In genomic region chr20:3888622-3889488, GRCh38 we compare ENCODE assay signal across 8 cellular contexts. TPM values are rescaled to one million over a fixed set of nuclear protein-coding genes. Genes with fewer than 3 reads are reported as not detected.
DNase-seq lines count a peak whose midpoint lies in the region; ATAC-seq and TF ChIP-seq lines count a peak whose summit lies in the region.

PANK2 (plus strand) TSS chr20:3889387.

- H3K27me3 Mint-ChIP-seq in endothelial cell (ENCODE audit: unreplicated experiment), result peaks cover 22% of the 10 kb centered on the region

- DNase-seq in DMS153 (lab: John Stamatoyannopoulos, UW), result peak; percentile 97
- DNase-seq in IMR-90, result peak; percentile 98
- DNase-seq in OCI-LY7 (ENCODE audit: low spot score), result peak; percentile 98
- peak; percentile 94 for DNase-seq in activated T-cell treated with anti-CD3 and anti-CD28 coated beads for 1 hour (ENCODE audit: low read depth)
- peak; percentile 95 for DNase-seq in endothelial cell (ENCODE audit: low spot score)
- DNase-seq in midbrain (lab: John Stamatoyannopoulos, UW), result peak; percentile 99
- DNase-seq in stimulated activated CD8-positive, alpha-beta memory T cell treated with anti-CD3 and anti-CD28 coated beads, Interleukin-2, amount 100 ng/mL, for 1 hour (ENCODE audit: low read depth in 2 of 2), result peak; percentile 93 to 95

- peak within 1 kb of the TSS; percentile 86 for H2BK120ac ChIP-seq in IMR-90 (ENCODE audit: low read depth, low read length)

- H2BK15ac ChIP-seq in IMR-90 (ENCODE audit: low read depth, low read length), result peak within 1 kb of the TSS; percentile 41; the same call in 2 of the 3 replicates

- peak; percentile 93 for TF ChIP-seq POLR2A in IMR-90 (IDR thresholded peaks at IDR 0.05; ENCODE audit: low read depth, low read length)

- peak within 1 kb of the TSS; percentile 76 for H3K4me3 ChIP-seq in IMR-90 (ENCODE audit: insufficient read depth, low read depth, low read length)
- peak within 1 kb of the TSS; percentile 95 for H3K4me3 ChIP-seq in OCI-LY7 (ENCODE audit: low read depth, low read length, poor library complexity, severe bottlenecking)

- CTCF ChIA-PET in IMR-90 (lab: Yijun Ruan, JAX) (interaction anchor here (0.7 to 1.1 kb wide), 3 partner anchors 128 to 283 kb away, joined by 3 to 4 read pairs (median 4); no protein-coding TSS in a partner anchor), OCI-LY7 (lab: Charles Lee; ENCODE audit: unreplicated experiment) (no interaction called here)

- BruUV-seq in IMR-90 (replicated peaks; lab: Mats Ljungman, UMichigan) (no TSS peak), OCI-LY7 (replicated peaks; lab: Mats Ljungman, UMichigan) (TSS peak; percentile 65)

- H3K23ac ChIP-seq in IMR-90 (ENCODE audit: low read depth, low read length), result peak within 1 kb of the TSS; percentile 96

- peak within 1 kb of the TSS; percentile 97 for H3K27ac ChIP-seq in IMR-90 (ENCODE audit: insufficient read depth, low read length)
- peak within 1 kb of the TSS; percentile 81 for H3K27ac ChIP-seq in OCI-LY7 (ENCODE audit: low read depth, low read length, poor library complexity, severe bottlenecking)

- H3K27me3 ChIP-seq in IMR-90 (ENCODE audit: control insufficient read depth, insufficient read depth, low read length), result no peaks in the 10 kb centered on the region

- peak; percentile 67 for TF ChIP-seq RAD21 in IMR-90 (IDR thresholded peaks at IDR 0.05; ENCODE audit: low read length)

- peak within 1 kb of the TSS; percentile 53 for H4K5ac ChIP-seq in IMR-90 (ENCODE audit: low read depth, low read length)

- peak within 1 kb of the TSS; percentile 73 to 94 for H4K8ac ChIP-seq in IMR-90 (ENCODE audit: low read depth in 2 of 2, low read length in 2 of 2)

- peaks cover 12% of the 10 kb centered on the region for H3K9me1 ChIP-seq in IMR-90 (ENCODE audit: insufficient read depth, low read length)

- H2BK5ac ChIP-seq in IMR-90 (ENCODE audit: low read depth, low read length, poor library complexity, severe bottlenecking), result peak within 1 kb of the TSS; percentile 96

- H3K79me1 ChIP-seq in IMR-90 (ENCODE audit: low read depth in 1 of 2, low read length in 2 of 2), result peaks cover 21 to 54% of the 10 kb centered on the region in 2 experiments; a peak in 3 of 4 replicates

- dilution Hi-C loops in IMR-90 (cut with HindIII; ENCODE audit: low sequenced_read_pairs, unreplicated experiment), result no loop called here

- H3K9me3 ChIP-seq in IMR-90 (ENCODE audit: control insufficient read depth, insufficient read depth, low read length) (no peaks in the 10 kb centered on the region), OCI-LY7 (ENCODE audit: low read length) (no peaks in the 10 kb centered on the region)

- H3K4me3 Mint-ChIP-seq in endothelial cell (ENCODE audit: unreplicated experiment), result peak within 1 kb of the TSS; percentile 99

- H3K4me1 ChIP-seq in IMR-90 (ENCODE audit: control insufficient read depth, insufficient read depth, low read length), result peaks cover 11% of the 10 kb centered on the region
- H3K4me1 ChIP-seq in OCI-LY7 (ENCODE audit: insufficient read depth, low read length, poor library complexity, severe bottlenecking), result peaks cover 32% of the 10 kb centered on the region

- ATAC-seq in GM21528 (IDR thresholded peaks at IDR 0.05; ENCODE audit: low FRiP score, unreplicated experiment), result peak; percentile 91
- peak; percentile 94 for ATAC-seq in IMR-90 (ENCODE audit: low read depth)

- peak within 1 kb of the TSS; percentile 90 for H2AK5ac ChIP-seq in IMR-90 (ENCODE audit: low read depth, low read length)

- H2AK9ac ChIP-seq in IMR-90 (replicated peaks; ENCODE audit: low read depth, low read length, poor library complexity), result peak within 1 kb of the TSS; percentile 98

- H3K36me3 ChIP-seq in IMR-90 (ENCODE audit: control insufficient read depth, insufficient read depth, low read length) (peaks cover 6% of the 10 kb centered on the region), OCI-LY7 (ENCODE audit: insufficient read depth, low read length) (peaks cover 58% of the 10 kb centered on the region)

- no peaks in the 10 kb centered on the region for H3K9me2 ChIP-seq in OCI-LY7 (ENCODE audit: insufficient read depth, low read length)

- no peak within 1 kb of the TSS; the same call in 1 of the 2 replicates for H2BK20ac ChIP-seq in IMR-90 (ENCODE audit: low read depth, low read length)

- peak within 1 kb of the TSS; percentile 97 for H4K91ac ChIP-seq in IMR-90 (ENCODE audit: insufficient read depth, low read depth, low read length)

- TF ChIP-seq CTCF in IMR-90 (conservative IDR thresholded peaks at IDR 0.05; ENCODE audit: low read depth, low read length) (peak; percentile 66), OCI-LY7 (conservative IDR thresholded peaks at IDR 0.05; ENCODE audit: low read length) (peak; percentile 47), endothelial cell (IDR thresholded peaks at IDR 0.05; ENCODE audit: unreplicated experiment) (peak; percentile 27)

- H3K4me1 Mint-ChIP-seq in endothelial cell (ENCODE audit: unreplicated experiment), result peaks cover 37% of the 10 kb centered on the region

- POLR2A ChIA-PET in IMR-90 (lab: Charles Lee; ENCODE audit: unreplicated experiment) (no interaction called here), OCI-LY7 (lab: Charles Lee) (interaction anchor here (2.2 kb wide), 1 partner anchor 13 kb away, joined by 6 read pairs; no protein-coding TSS in a partner anchor)

- H3K18ac ChIP-seq in IMR-90 (ENCODE audit: low read depth, low read length), result peak within 1 kb of the TSS; percentile 76

- intact Hi-C loops in IMR-90 (cut with micrococcal nuclease) (loop anchor here (1.0 to 5.0 kb wide), 4 partner anchors 30 to 196 kb away; no protein-coding TSS in a partner anchor), OCI-LY7 (cut with micrococcal nuclease; ENCODE audit: unreplicated experiment) (loop anchor here (1.0 to 2.0 kb wide), 2 partner anchors 102 to 196 kb away; partner anchors contain the start of gene CENPB)

- 0% methylated on average over 42 of the region's 72 CpGs; no CpG with 5 or more reads in 1 of the 2 experiments for WGBS in IMR-90 (ENCODE audit: extremely low coverage in 2 of 2, insufficient read length in 1 of 2), 2 experiments

- H2AFZ ChIP-seq in IMR-90 (replicated peaks; ENCODE audit: low read length, poor library complexity) (peak within 1 kb of the TSS; percentile 93), OCI-LY7 (ENCODE audit: low read length) (peak within 1 kb of the TSS; percentile 39)

- peak within 1 kb of the TSS; percentile 94 for H3K56ac ChIP-seq in IMR-90 (ENCODE audit: extremely low read depth, insufficient read depth, low read length)

- H3K9me3 Mint-ChIP-seq in endothelial cell (ENCODE audit: unreplicated experiment), result no peaks in the 10 kb centered on the region

- peak within 1 kb of the TSS; percentile 98 for H3K4me2 ChIP-seq in IMR-90 (ENCODE audit: low read depth, low read length)
- peak within 1 kb of the TSS; percentile 98 for H3K4me2 ChIP-seq in OCI-LY7 (ENCODE audit: low read length)

- peak within 1 kb of the TSS; percentile 98 for H3K27ac Mint-ChIP-seq in endothelial cell (ENCODE audit: unreplicated experiment)

- H3K36me3 Mint-ChIP-seq in endothelial cell (ENCODE audit: low read depth, unreplicated experiment), result peaks cover 15% of the 10 kb centered on the region

- peak within 1 kb of the TSS; percentile 99 for H3K9ac ChIP-seq in IMR-90 (ENCODE audit: low read depth, low read length)

- H4K20me1 ChIP-seq in IMR-90 (ENCODE audit: insufficient read depth, low read length) (peaks cover 43% of the 10 kb centered on the region), OCI-LY7 (ENCODE audit: insufficient read depth, low read length) (peaks cover 36% of the 10 kb centered on the region)

- peaks cover 69% of the 10 kb centered on the region for H3K79me2 ChIP-seq in OCI-LY7 (ENCODE audit: insufficient read depth, low read depth, low read length)

- in situ Hi-C loops in IMR-90 (cut with MboI; ENCODE audit: low sequenced_read_pairs), result no loop called here

- H3K4ac ChIP-seq in IMR-90 (ENCODE audit: low read depth, low read length), result peak within 1 kb of the TSS; percentile 95

- peak within 1 kb of the TSS; percentile 97 for H3K14ac ChIP-seq in IMR-90 (replicated peaks; ENCODE audit: low read depth, low read length)

TF ChIP-seq in IMR-90, 13 proteins besides CTCF, POLR2A, EP300 and RAD21:
- TF ChIP-seq CHD1 (IDR thresholded peaks at IDR 0.05; ENCODE audit: low read depth, low read length), result no peak
- peak; percentile 46 for TF ChIP-seq SMC3 (IDR thresholded peaks at IDR 0.05; ENCODE audit: low read depth, low read length)
- TF ChIP-seq FOS (IDR thresholded peaks at IDR 0.05; ENCODE audit: low read depth, low read length), result peak; percentile 53
- peak; percentile 71; the same call in 1 of the 2 replicates for TF ChIP-seq MAZ (IDR thresholded peaks at IDR 0.05; ENCODE audit: borderline replicate concordance, low read depth, low read length)
- TF ChIP-seq CEBPB (IDR thresholded peaks at IDR 0.05; ENCODE audit: low read depth, low read length), result peak; percentile 23; the same call in 1 of the 2 replicates
- peak; percentile 8; the same call in 1 of the 2 replicates for TF ChIP-seq MXI1 (IDR thresholded peaks at IDR 0.05; ENCODE audit: borderline replicate concordance, low read depth, low read length)

RNA-seq across cellular contexts. Expression of gene PANK2, which starts in this region (rescaled TPM):
- total RNA-seq in IMR-90 (2012; rRNA removed) (28.1 and 47.8 TPM in 2 replicates), OCI-LY7 (2022) (66.6 and 71.3 TPM in 2 replicates), endothelial cell (ENCODE audit: unreplicated experiment) (53.7 TPM)
- polyA plus RNA-seq in IMR-90 (2012; rRNA removed), result 15.8 and 17.7 TPM in 2 replicates
- polyA plus RNA-seq in IMR-90 (2012; cell fraction: cytosol; rRNA removed), result 7.9 and 8.4 TPM in 2 replicates
- polyA plus RNA-seq in IMR-90 (2012; cell fraction: nucleus; rRNA removed; ENCODE audit: low replicate concordance), result 29.3 and 35.5 TPM in 2 replicates
- 40.9 and 46.1 TPM in 2 replicates for total RNA-seq in OCI-LY7 (2014; rRNA removed; shearing (Covaris generic))

Comparison
In these comparisons a context has a peak if more than half of its experiments do, and no peak if none do; other contexts are left out.
1. Peak in every context shown above with its lines: DNase-seq, ATAC-seq, H3K4me3 ChIP-seq and H3K27ac ChIP-seq.